ENCODE assay signal across 19 cellular contexts in genomic region chr16:81731636-81732035, GRCh38. TPM values are rescaled to one million over a fixed set of nuclear protein-coding genes. Genes with fewer than 3 reads are reported as not detected.
"Had no signal": no experiment of that assay in that cellular context is flagged by ENCODE, and none has a peak within 500 bp of the region (broad histone marks: within the 10 kb centered on the region; RNA-seq: fewer than 3 reads in every experiment).

No MANE protein-coding gene starts in this region.

- H3K27ac ChIP-seq: coronary artery, thoracic aorta had no signal

- H3K4me3 Mint-ChIP-seq: activated CD4-positive, alpha-beta T cell treated with anti-CD3 and anti-CD28 coated beads for 36 hours had no signal

- DNase-seq: activated CD4-positive, alpha-beta T cell treated with anti-CD3 and anti-CD28 coated beads for 36 hours; activated CD4-positive, alpha-beta T cell treated with anti-CD3 and anti-CD28 coated beads, Interleukin-2, amount 50 U/mL, for 48 hours; activated naive CD4-positive, alpha-beta T cell treated with Interleukin-2 at 50 U/mL for 16 hours; activated naive CD8-positive, alpha-beta T cell treated with anti-CD3 and anti-CD28 coated beads for 36 hours; activated T-cell treated with anti-CD3 and anti-CD28 coated beads, Interleukin-2, amount 50 U/mL, for 48 hours; cerebellar nuclear complex; head of caudate nucleus; hypothalamus; retina; stimulated activated CD4-positive, alpha-beta T cell treated with anti-CD3 and anti-CD28 coated beads, Interleukin-2, amount 100 ng/mL, for 48 hours; stimulated activated naive CD4-positive, alpha-beta T cell; T-helper 1 cell; T-helper 9 cell; upper lobe of right lung had no signal

- H3K9me3 ChIP-seq: gastroesophageal sphincter, thoracic aorta, upper lobe of right lung had no signal

- H3K27me3 ChIP-seq: gastroesophageal sphincter, upper lobe of right lung had no signal

- H3K27me3 Mint-ChIP-seq: activated CD4-positive, alpha-beta T cell treated with anti-CD3 and anti-CD28 coated beads for 36 hours; activated naive CD8-positive, alpha-beta T cell treated with anti-CD3 and anti-CD28 coated beads for 36 hours had no signal

- H3K36me3 ChIP-seq: gastroesophageal sphincter, thoracic aorta, upper lobe of right lung had no signal

- ATAC-seq: activated CD4-positive, alpha-beta T cell treated with anti-CD3 and anti-CD28 coated beads for 36 hours; gastroesophageal sphincter; upper lobe of right lung; WTC11 had no signal

- H3K4me3 ChIP-seq: coronary artery, gastroesophageal sphincter, upper lobe of right lung had no signal

- H3K9me3 Mint-ChIP-seq: activated naive CD8-positive, alpha-beta T cell treated with anti-CD3 and anti-CD28 coated beads for 36 hours had no signal

- H3K36me3 Mint-ChIP-seq: activated naive CD8-positive, alpha-beta T cell treated with anti-CD3 and anti-CD28 coated beads for 36 hours had no signal

- H3K27ac Mint-ChIP-seq: activated naive CD8-positive, alpha-beta T cell treated with anti-CD3 and anti-CD28 coated beads for 36 hours had no signal

RNA-seq across cellular contexts. Expression of gene PLCG2, which starts 47.5 kb away (rescaled TPM):
- polyA plus RNA-seq: neural cell had no signal
